ENCODE assay signal across 8 cellular contexts in genomic region chr16:52069866-52070265, GRCh38.
DNase-seq lines count a peak whose midpoint lies in the region; ATAC-seq, FAIRE-seq and TF ChIP-seq lines count a peak whose summit lies in the region.

No MANE protein-coding gene starts in this region.

- no peak overlapping the region for H2BK120ac ChIP-seq in H1 (replicated peaks; ENCODE audit: low read depth, low read length)

- ATAC-seq in pancreas (peak in 3 of 4 donors; percentile 56 to 75 (median 65)), GM18505 (IDR thresholded peaks at IDR 0.05; ENCODE audit: unreplicated experiment) (no peak), HG03280 (IDR thresholded peaks at IDR 0.05; ENCODE audit: unreplicated experiment) (no peak)
- no peak for ATAC-seq in activated naive CD8-positive, alpha-beta T cell treated with anti-CD3 and anti-CD28 coated beads, Interleukin-2, amount 50 U/mL, for 24 hours

- TF ChIP-seq EP300 in H1 (IDR thresholded peaks at IDR 0.05; ENCODE audit: borderline replicate concordance in 1 of 2, low read depth in 2 of 2, low read length in 2 of 2) = no peak

- H2AFZ ChIP-seq in H1 (ENCODE audit: low read length) = peak overlapping the region; percentile 91
- no peak overlapping the region for H2AFZ ChIP-seq in MM.1S (ENCODE audit: low read length)

- TF ChIP-seq POLR2A in H1 (IDR thresholded peaks at IDR 0.05; ENCODE audit: control extremely low read depth in 1 of 2, low read depth in 2 of 2, low read length in 2 of 2) (no peak), GM18505 (IDR thresholded peaks at IDR 0.05; ENCODE audit: borderline replicate concordance, extremely low read depth, insufficient read depth, insufficient read length) (no peak)

- H4K5ac ChIP-seq in H1 (ENCODE audit: insufficient read length, low read depth, low read length) = no peak overlapping the region

- no peak overlapping the region for H3K4me3 Mint-ChIP-seq in activated naive CD8-positive, alpha-beta T cell treated with anti-CD3 and anti-CD28 coated beads, Interleukin-2, amount 50 U/mL, for 24 hours

- 22% methylated on average over 3 of the region's 3 CpGs; no CpG with 5 or more reads in 1 of the 2 experiments for WGBS in H1 (ENCODE audit: extremely low coverage in 1 of 2, insufficient coverage in 1 of 2, insufficient read length in 1 of 2, insufficient replicate concordance in 2 of 2, low coverage in 1 of 2, low lambda C conversion rate in 2 of 2, missing lambda C conversion rate in 1 of 2), 2 experiments
- WGBS in pancreas, 2 donors = 53 to 56% methylated on average over 3 of the region's 3 CpGs

- no peak overlapping the region for H4K8ac ChIP-seq in H1 (ENCODE audit: extremely low read depth, insufficient read depth, low read length)

- H2BK20ac ChIP-seq in H1 (ENCODE audit: low read length) = no peak overlapping the region

- H3K4ac ChIP-seq in H1 (replicated peaks; ENCODE audit: insufficient read length, low read depth, low read length) = no peak overlapping the region

- H3K36me3 ChIP-seq in H1 (ENCODE audit: control insufficient read depth in 2 of 4, insufficient read depth in 4 of 4, low read length in 3 of 4) (no peaks in the 10 kb centered on the region), pancreas (no peaks in the 10 kb centered on the region), MM.1S (replicated peaks; ENCODE audit: insufficient read depth, low read length) (no peaks in the 10 kb centered on the region)

- no peak overlapping the region for H3K23ac ChIP-seq in H1 (ENCODE audit: insufficient read length)

- H2BK12ac ChIP-seq in H1 (ENCODE audit: low read depth, low read length) = no peak overlapping the region

- no peaks in the 10 kb centered on the region for H3K79me1 ChIP-seq in H1 (ENCODE audit: low read depth, low read length)

- no peaks in the 10 kb centered on the region for H3F3A ChIP-seq in MM.1S (ENCODE audit: insufficient read depth, low read length)

- H3K56ac ChIP-seq in H1 (replicated peaks; ENCODE audit: insufficient read length, low read depth, low read length) = no peak overlapping the region

- H3K9ac ChIP-seq in H1 (replicated peaks in 1 of 4; ENCODE audit: extremely low read depth in 1 of 4, low read depth in 3 of 4, low read length in 3 of 4) (no peak overlapping the region), MM.1S (ENCODE audit: low read length) (no peak overlapping the region)

- H3K14ac ChIP-seq in H1 (ENCODE audit: insufficient read length) = no peak overlapping the region

- no peak overlapping the region for H3K27ac Mint-ChIP-seq in activated naive CD8-positive, alpha-beta T cell treated with anti-CD3 and anti-CD28 coated beads, Interleukin-2, amount 50 U/mL, for 24 hours

- no peak overlapping the region for H2BK15ac ChIP-seq in H1 (ENCODE audit: low read length)

- no peak overlapping the region for H2AK5ac ChIP-seq in H1 (ENCODE audit: low read depth, low read length)

- intact Hi-C loops in pancreas (cut with DNase I) = loop anchor here in 2 of 3 donors (5.0 to 10.0 kb wide), 3 partner anchors 842 to 955 kb away; no protein-coding TSS in a partner anchor

- H4K20me1 ChIP-seq in H1 (replicated peaks in 1 of 2; ENCODE audit: control insufficient read depth in 1 of 2, insufficient read depth in 2 of 2, low read length in 2 of 2) (no peaks in the 10 kb centered on the region), MM.1S (ENCODE audit: insufficient read depth, low read length) (no peaks in the 10 kb centered on the region)

- H3K9me3 Mint-ChIP-seq in activated naive CD8-positive, alpha-beta T cell treated with anti-CD3 and anti-CD28 coated beads, Interleukin-2, amount 50 U/mL, for 24 hours = peaks cover 4% of the 10 kb centered on the region

- no peak overlapping the region for H3K27ac ChIP-seq in H1 (ENCODE audit: low read depth, low read length)
- no peak overlapping the region for H3K27ac ChIP-seq in pancreas
- no peak overlapping the region for H3K27ac ChIP-seq in MM.1S (ENCODE audit: low read length)

- peak; percentile 79 to 82 for TF ChIP-seq RAD21 in H1 (IDR thresholded peaks at IDR 0.05 in 1 of 2, conservative IDR thresholded peaks at IDR 0.05 in 1 of 2; ENCODE audit: low read depth in 2 of 2, low read length in 2 of 2)

- DNase-seq in NCI-H345 (lab: John Stamatoyannopoulos, UW) (peak; percentile 62), H1 (ENCODE audit: low read depth in 1 of 2, low spot score in 2 of 2) (peak in 1 of 2 experiments; percentile 46), pancreas (no peak), MM.1S (no peak)
- DNase-seq in activated naive CD8-positive, alpha-beta T cell treated with anti-CD3 and anti-CD28 coated beads, Interleukin-2, amount 50 U/mL, for 24 hours = no peak

- no peaks in the 10 kb centered on the region for H3K23me2 ChIP-seq in H1 (ENCODE audit: low read depth, low read length)

- H3K18ac ChIP-seq in H1 (ENCODE audit: extremely low read depth, low read length) = no peak overlapping the region

- TF ChIP-seq CTCF in GM12872 (IDR thresholded peaks at IDR 0.05; ENCODE audit: insufficient read depth, low read depth, low read length) = peak; percentile 22; the same call in 2 of the 3 replicates
- peak in 2 of 3 experiments; percentile 36 to 51; a peak in 2 of 4 replicates for TF ChIP-seq CTCF in H1 (IDR thresholded peaks at IDR 0.05; ENCODE audit: control extremely low read depth in 1 of 3, insufficient read depth in 1 of 3, low read depth in 1 of 3, low read length in 3 of 3)
- TF ChIP-seq CTCF in pancreas (IDR thresholded peaks at IDR 0.05) = no peak
- no peak for TF ChIP-seq CTCF in MM.1S (IDR thresholded peaks at IDR 0.05; ENCODE audit: low read length)

- H3K9me2 ChIP-seq in MM.1S (replicated peaks; ENCODE audit: insufficient read depth, low read length) = no peaks in the 10 kb centered on the region

- FAIRE-seq in H1 (lab: Jason Lieb, UNC) (peak; percentile 78), pancreas (lab: Jason Lieb, UNC) (no peak)

- no peak overlapping the region for H4K91ac ChIP-seq in H1 (replicated peaks; ENCODE audit: insufficient read length, low read length)

- H3K27me3 ChIP-seq in H1 (replicated peaks in 1 of 4; ENCODE audit: control insufficient read depth in 3 of 4, extremely low read depth in 1 of 4, insufficient read depth in 3 of 4, low read length in 3 of 4) (no peaks in the 10 kb centered on the region), pancreas (peaks cover 0 to 8% (median 0%) of the 10 kb centered on the region in 4 donors), MM.1S (replicated peaks; ENCODE audit: insufficient read depth, low read length) (no peaks in the 10 kb centered on the region)

- peaks cover 3% of the 10 kb centered on the region for H3K27me3 Mint-ChIP-seq in activated naive CD8-positive, alpha-beta T cell treated with anti-CD3 and anti-CD28 coated beads, Interleukin-2, amount 50 U/mL, for 24 hours

- H3K36me3 Mint-ChIP-seq in activated naive CD8-positive, alpha-beta T cell treated with anti-CD3 and anti-CD28 coated beads, Interleukin-2, amount 50 U/mL, for 24 hours (ENCODE audit: low read depth) = no peaks in the 10 kb centered on the region

- H3K9me3 ChIP-seq in H1 (ENCODE audit: insufficient read depth in 2 of 2, low read depth in 1 of 2, low read length in 1 of 2) (peaks cover 0 to 5% of the 10 kb centered on the region in 2 experiments; a peak in 1 of 4 replicates), pancreas (no peaks in the 10 kb centered on the region), MM.1S (replicated peaks; ENCODE audit: insufficient read depth, low read length) (no peaks in the 10 kb centered on the region)

- H2BK5ac ChIP-seq in H1 (ENCODE audit: low read depth, low read length) = no peak overlapping the region; the same call in 1 of the 2 replicates

- no peaks in the 10 kb centered on the region for H3K4me1 Mint-ChIP-seq in activated naive CD8-positive, alpha-beta T cell treated with anti-CD3 and anti-CD28 coated beads, Interleukin-2, amount 50 U/mL, for 24 hours

- H3K79me2 ChIP-seq in H1 (ENCODE audit: control insufficient read depth in 1 of 2, insufficient read depth in 2 of 2, low read length in 2 of 2) (no peaks in the 10 kb centered on the region), MM.1S (ENCODE audit: low read length) (no peaks in the 10 kb centered on the region)

- H3K4me1 ChIP-seq in H1 (replicated peaks in 1 of 4; ENCODE audit: control insufficient read depth in 3 of 4, insufficient read depth in 4 of 4, low read length in 3 of 4) (no peaks in the 10 kb centered on the region), pancreas (no peaks in the 10 kb centered on the region), MM.1S (ENCODE audit: low read length) (no peaks in the 10 kb centered on the region)

- POLR2A ChIA-PET in H1 (lab: Charles Lee; ENCODE audit: partially characterized antibody) = no interaction called here

- H3K4me2 ChIP-seq in H1 (ENCODE audit: insufficient read depth in 1 of 2, low read depth in 2 of 2, low read length in 2 of 2) = no peak overlapping the region
- H3K4me2 ChIP-seq in MM.1S (ENCODE audit: low read depth, low read length) = no peak overlapping the region

- H3K4me3 ChIP-seq in H1 (ENCODE audit: extremely low read depth in 1 of 4, insufficient read depth in 2 of 4, low read depth in 3 of 4, low read length in 4 of 4) = no peak overlapping the region
- H3K4me3 ChIP-seq in pancreas = no peak overlapping the region
- no peak overlapping the region for H3K4me3 ChIP-seq in MM.1S (ENCODE audit: low read length)

- CTCF ChIA-PET in H1 (lab: Charles Lee; ENCODE audit: partially characterized antibody) = interaction anchor here (0.6 to 4.6 kb wide), 34 partner anchors 10 to 955 kb away, joined by 3 to 78 read pairs (median 4); no protein-coding TSS in a partner anchor

TF ChIP-seq in H1, 55 proteins besides CTCF, POLR2A, EP300 and RAD21:
- TF ChIP-seq CBX8 (IDR thresholded peaks at IDR 0.05; ENCODE audit: borderline replicate concordance, low read depth, low read length) (no peak), HDAC6 (IDR thresholded peaks at IDR 0.05; ENCODE audit: low read depth, low read length) (no peak), TEAD4 (IDR thresholded peaks at IDR 0.05; ENCODE audit: low read depth, low read length) (peak; percentile 14; the same call in 1 of the 2 replicates), CHD1 (IDR thresholded peaks at IDR 0.05; ENCODE audit: low read depth, low read length) (no peak)

Comparison
In these comparisons a context has a peak if more than half of its experiments do, and no peak if none do; other contexts are left out.
1. CTCF ChIP-seq: peak in GM12872 (single experiment) and H1 (2 of 3); none in pancreas (0 of 4) and MM.1S (single experiment).
2. ATAC-seq: peak in pancreas (3 of 4); none in GM18505 (single experiment), HG03280 (single experiment) and activated naive CD8-positive, alpha-beta T cell treated with anti-CD3 and anti-CD28 coated beads, Interleukin-2, amount 50 U/mL, for 24 hours (single experiment).